In the genomic region with DNA sequence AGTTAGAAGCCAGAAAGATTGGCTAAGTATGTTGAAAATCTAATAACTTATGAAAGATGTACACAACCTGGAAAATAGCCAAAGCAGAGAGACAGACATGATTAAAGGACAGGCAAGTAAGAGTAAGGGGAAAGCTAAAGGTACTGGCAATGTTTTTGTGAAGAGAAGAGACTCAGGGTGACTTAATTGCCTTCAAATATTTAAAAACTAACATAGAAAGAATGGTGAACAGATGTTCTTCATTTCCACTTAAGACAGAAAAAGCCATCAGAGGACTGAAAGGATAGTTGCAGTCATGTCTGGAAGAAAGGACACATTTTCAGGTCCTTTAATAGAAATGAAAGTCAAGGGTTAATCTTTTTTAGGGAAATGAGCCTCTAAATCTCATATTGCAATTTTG, we compare ENCODE assay signal across 31 cellular contexts.
"Had no signal": no experiment of that assay in that cellular context is flagged by ENCODE, and none has a peak within 500 bp of the region (broad histone marks: within the 10 kb centered on the region; RNA-seq: fewer than 3 reads in every experiment).

No MANE protein-coding gene starts in this region.

- H3K27me3 ChIP-seq: esophagus squamous epithelium, foreskin keratinocyte, left lung, neutrophil, ovary, right atrium auricular region, spleen had no signal

- H3K36me3 ChIP-seq: esophagus squamous epithelium, left lung, neutrophil, ovary, prostate gland, right atrium auricular region, spleen, WERI-Rb-1 had no signal

- H3K27ac ChIP-seq: foreskin keratinocyte, left lung, neutrophil, ovary, prostate gland, right atrium auricular region, spleen, WERI-Rb-1 had no signal

- H3K36me3 Mint-ChIP-seq: activated CD8-positive, alpha-beta memory T cell treated with anti-CD3 and anti-CD28 coated beads, Interleukin-2, amount 10 ng/mL, durations not matched to agents 7 days and 5 days; brain; T-cell had no signal

- H3K4me3 Mint-ChIP-seq: activated CD4-positive, alpha-beta T cell treated with anti-CD3 and anti-CD28 coated beads, Interleukin-2, amount 10 ng/mL, durations not matched to agents 7 days and 5 days; activated CD8-positive, alpha-beta memory T cell treated with anti-CD3 and anti-CD28 coated beads, Interleukin-2, amount 10 ng/mL, durations not matched to agents 7 days and 5 days; activated CD8-positive, alpha-beta T cell treated with anti-CD3 and anti-CD28 coated beads for 36 hours; activated naive CD8-positive, alpha-beta T cell treated with anti-CD3 and anti-CD28 coated beads, Interleukin-2, amount 50 U/mL, for 24 hours; brain; dendritic cell treated with granulocyte-macrophage colony-stimulating factor and Interleukin-4, amounts not matched to agents 40 ng/mL and 50 ng/mL, for 4 days; natural killer cell; T-cell; T-helper 2 cell treated with Interferon-gamma antibody and Interleukin-4, amounts not matched to agents 5 μg/mL and 100 μg/mL, for 36 hours had no signal

- H3K4me1 ChIP-seq: left lung, prostate gland had no signal

- H3K4me3 ChIP-seq: esophagus squamous epithelium, left lung, ovary, prostate gland, right atrium auricular region, spleen had no signal

- DNase-seq: activated CD4-positive, alpha-beta T cell treated with anti-CD3 and anti-CD28 coated beads, Interleukin-2, amount 10 ng/mL, durations not matched to agents 7 days and 5 days; activated CD4-positive, CD25-positive, alpha-beta regulatory T cell treated with anti-CD3 and anti-CD28 coated beads, Interleukin-2, amount 50 U/mL, for 72 hours; activated CD8-positive, alpha-beta memory T cell treated with anti-CD3 and anti-CD28 coated beads, Interleukin-2, amount 10 ng/mL, durations not matched to agents 7 days and 5 days; activated CD8-positive, alpha-beta T cell treated with anti-CD3 and anti-CD28 coated beads for 36 hours; activated gamma-delta T cell; activated naive CD4-positive, alpha-beta T cell treated with anti-CD3 and anti-CD28 coated beads, Interleukin-2, amount 50 U/mL, for 16 hours; activated naive CD8-positive, alpha-beta T cell treated with anti-CD3 and anti-CD28 coated beads, Interleukin-2, amount 50 U/mL, for 24 hours; activated T-cell treated with anti-CD3 and anti-CD28 coated beads for 4 hours; anterior cingulate cortex; caudate nucleus; effector CD8-positive, alpha-beta T cell; esophagus squamous epithelium; foreskin keratinocyte; glutamatergic neuron; hippocampal formation; kidney glomerular epithelial cell; left lung; midbrain; natural killer cell; ovary; spleen; stimulated activated CD4-positive, alpha-beta T cell treated with anti-CD3 and anti-CD28 coated beads, Interleukin-4, amount 100 ng/mL, for 24 hours; stimulated activated naive CD4-positive, alpha-beta T cell treated with Interleukin-2 at 50 U/mL for 16 hours; T-cell; WERI-Rb-1 had no signal

- H3K4me1 Mint-ChIP-seq: activated CD4-positive, alpha-beta T cell treated with anti-CD3 and anti-CD28 coated beads, Interleukin-2, amount 10 ng/mL, durations not matched to agents 7 days and 5 days; activated CD8-positive, alpha-beta memory T cell treated with anti-CD3 and anti-CD28 coated beads, Interleukin-2, amount 10 ng/mL, durations not matched to agents 7 days and 5 days; activated naive CD8-positive, alpha-beta T cell treated with anti-CD3 and anti-CD28 coated beads, Interleukin-2, amount 50 U/mL, for 24 hours; natural killer cell; T-cell had no signal

- H3K27me3 Mint-ChIP-seq: activated CD4-positive, alpha-beta T cell treated with anti-CD3 and anti-CD28 coated beads, Interleukin-2, amount 10 ng/mL, durations not matched to agents 7 days and 5 days; activated CD8-positive, alpha-beta memory T cell treated with anti-CD3 and anti-CD28 coated beads, Interleukin-2, amount 10 ng/mL, durations not matched to agents 7 days and 5 days; activated CD8-positive, alpha-beta T cell treated with anti-CD3 and anti-CD28 coated beads for 36 hours; activated naive CD8-positive, alpha-beta T cell treated with anti-CD3 and anti-CD28 coated beads, Interleukin-2, amount 50 U/mL, for 24 hours; brain; dendritic cell treated with granulocyte-macrophage colony-stimulating factor and Interleukin-4, amounts not matched to agents 40 ng/mL and 50 ng/mL, for 4 days; T-cell had no signal

- H3K9me3 ChIP-seq: esophagus squamous epithelium, left lung, neutrophil, ovary, prostate gland, right atrium auricular region, spleen had no signal

- H3K9me3 Mint-ChIP-seq: brain had no signal

- H3K27ac Mint-ChIP-seq: activated CD4-positive, alpha-beta T cell treated with anti-CD3 and anti-CD28 coated beads, Interleukin-2, amount 10 ng/mL, durations not matched to agents 7 days and 5 days; activated CD8-positive, alpha-beta memory T cell treated with anti-CD3 and anti-CD28 coated beads, Interleukin-2, amount 10 ng/mL, durations not matched to agents 7 days and 5 days; activated CD8-positive, alpha-beta T cell treated with anti-CD3 and anti-CD28 coated beads for 36 hours; activated naive CD8-positive, alpha-beta T cell treated with anti-CD3 and anti-CD28 coated beads, Interleukin-2, amount 50 U/mL, for 24 hours; brain; dendritic cell treated with granulocyte-macrophage colony-stimulating factor and Interleukin-4, amounts not matched to agents 40 ng/mL and 50 ng/mL, for 4 days; natural killer cell; T-cell; T-helper 2 cell treated with Interferon-gamma antibody and Interleukin-4, amounts not matched to agents 5 μg/mL and 100 μg/mL, for 36 hours had no signal

- ATAC-seq: activated CD8-positive, alpha-beta memory T cell treated with anti-CD3 and anti-CD28 coated beads, Interleukin-2, amount 10 ng/mL, durations not matched to agents 7 days and 5 days; activated CD8-positive, alpha-beta T cell treated with anti-CD3 and anti-CD28 coated beads for 36 hours; activated naive CD8-positive, alpha-beta T cell treated with anti-CD3 and anti-CD28 coated beads, Interleukin-2, amount 50 U/mL, for 24 hours; foreskin keratinocyte; left lung; natural killer cell; T-cell had no signal
